In the genomic region with DNA sequence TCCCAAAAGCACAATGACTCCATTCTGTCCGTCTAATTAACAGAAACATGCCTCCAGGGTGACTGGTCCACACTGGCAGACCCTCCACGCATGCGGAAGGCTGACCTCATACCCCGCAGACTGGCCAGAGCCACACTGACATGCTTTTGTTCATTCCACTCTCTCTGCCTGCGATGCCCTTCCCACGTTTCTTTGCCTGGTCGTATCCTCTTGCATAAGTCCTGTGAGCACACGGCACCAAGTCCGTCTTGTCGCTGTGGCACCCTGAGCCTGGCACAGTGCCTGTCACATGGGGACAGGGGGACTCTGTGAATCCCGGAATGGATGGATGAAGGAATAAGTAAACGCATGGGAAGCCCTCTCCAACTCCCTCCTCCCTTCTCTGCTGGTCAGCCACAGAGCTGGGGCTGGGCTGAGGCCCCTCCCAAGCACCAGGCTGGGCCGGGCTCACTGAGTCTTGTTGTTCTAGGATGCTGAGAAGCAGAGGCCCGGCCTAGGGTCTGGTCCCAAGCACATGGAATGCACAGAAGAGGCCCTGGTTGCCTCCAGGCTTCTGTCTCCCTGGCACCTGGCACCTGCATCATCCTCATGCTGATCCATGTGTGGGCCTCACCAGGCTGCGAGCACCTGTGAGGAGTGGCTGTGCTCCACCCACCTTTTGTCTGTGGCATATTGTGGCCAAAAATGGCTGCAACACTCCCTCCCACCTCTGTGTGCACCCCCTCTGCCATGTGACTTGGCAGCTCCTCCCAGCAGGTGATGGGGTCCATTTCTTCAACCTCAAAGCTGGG, we compare ENCODE assay signal across 29 cellular contexts. TPM values are rescaled to one million over a fixed set of nuclear protein-coding genes. Genes with fewer than 3 reads are reported as not detected.
"Had no signal": no experiment of that assay in that cellular context is flagged by ENCODE, and none has a peak within 500 bp of the region (broad histone marks: within the 10 kb centered on the region; RNA-seq: fewer than 3 reads in every experiment).

No MANE protein-coding gene starts in this region.

- H3K4me3 ChIP-seq: heart right ventricle, lung, ovary, psoas muscle, right atrium auricular region, tibial nerve had no signal

- H3K4me1 Mint-ChIP-seq: activated naive CD8-positive, alpha-beta T cell treated with anti-CD3 and anti-CD28 coated beads, Interleukin-2, amount 10 ng/mL, durations not matched to agents 7 days and 5 days had no signal

- H3K36me3 ChIP-seq: neutrophil, ovary, right atrium auricular region, tibial nerve had no signal

- ATAC-seq: activated T-cell treated with anti-CD3 and anti-CD28 coated beads, Interleukin-2, amount 50 U/mL, for 4 hours; esophagus mucosa; heart right ventricle; left lobe of liver; naive thymus-derived CD8-positive, alpha-beta T cell; psoas muscle had no signal

- H3K27ac ChIP-seq: heart right ventricle, neutrophil, ovary, psoas muscle, right atrium auricular region, tibial nerve had no signal

- DNase-seq: activated CD4-positive, alpha-beta T cell treated with anti-CD3 and anti-CD28 coated beads for 4 hours; activated CD4-positive, alpha-beta T cell treated with anti-CD3 and anti-CD28 coated beads, Interleukin-2, amount 50 U/mL, for 48 hours; activated CD4-positive, CD25-positive, alpha-beta regulatory T cell; activated CD8-positive, alpha-beta memory T cell treated with anti-CD3 and anti-CD28 coated beads, Interleukin-2, amount 50 U/mL, for 48 hours; activated naive CD4-positive, alpha-beta T cell; activated naive CD8-positive, alpha-beta T cell treated with anti-CD3 and anti-CD28 coated beads, Interleukin-2, amount 10 ng/mL, durations not matched to agents 7 days and 5 days; activated T-cell treated with anti-CD3 and anti-CD28 coated beads, Interleukin-2, amount 50 U/mL, for 4 hours; amniotic stem cell; effector CD8-positive, alpha-beta T cell; heart right ventricle; kidney; naive thymus-derived CD8-positive, alpha-beta T cell; ovary; psoas muscle; stimulated activated CD4-positive, alpha-beta T cell treated with anti-CD3 and anti-CD28 coated beads, Interleukin-12 subunit alpha, Interleukin-12 subunit beta, amount 100 ng/mL, for 4 hours; stimulated activated CD4-positive, alpha-beta T cell treated with anti-CD3 and anti-CD28 coated beads, Interleukin-4, amount 100 ng/mL, for 4 hours had no signal

- H3K4me1 ChIP-seq: heart right ventricle, psoas muscle, right atrium auricular region, tibial nerve had no signal

- H3K27me3 ChIP-seq: neutrophil, ovary, right atrium auricular region, tibial nerve had no signal

- H3K4me3 Mint-ChIP-seq: activated naive CD8-positive, alpha-beta T cell treated with anti-CD3 and anti-CD28 coated beads, Interleukin-2, amount 10 ng/mL, durations not matched to agents 7 days and 5 days; activated T-cell treated with anti-CD3 and anti-CD28 coated beads, Interleukin-2, amount 50 U/mL, for 4 hours; dendritic cell treated with granulocyte-macrophage colony-stimulating factor and Interleukin-4, amounts not matched to agents 40 ng/mL and 50 ng/mL, for 4 days; naive thymus-derived CD8-positive, alpha-beta T cell; stimulated activated naive CD8-positive, alpha-beta T cell treated with anti-CD3 and anti-CD28 coated beads, Interleukin-15, Interleukin-2, amounts not matched to agents 100 ng/mL and 50 ng/mL, for 24 hours; T-helper 1 cell treated with Interleukin-12 subunit alpha and Interleukin-12 subunit beta and Interleukin-4 antibody, amounts not matched to agents 30 μg/mL and 1 μg/mL, for 36 hours had no signal

- H3K27ac Mint-ChIP-seq: activated naive CD8-positive, alpha-beta T cell treated with anti-CD3 and anti-CD28 coated beads, Interleukin-2, amount 10 ng/mL, durations not matched to agents 7 days and 5 days; activated T-helper 2 cell treated with anti-CD3 and anti-CD28 coated beads, Interferon-gamma antibody, Interleukin-2, Interleukin-4, amounts not matched to agents 10 μg/mL and 5 μg/mL and 100 μg/mL, durations not matched to agents 14 hours and 24 hours and 36 hours; dendritic cell treated with granulocyte-macrophage colony-stimulating factor and Interleukin-4, amounts not matched to agents 40 ng/mL and 50 ng/mL, for 4 days; naive thymus-derived CD8-positive, alpha-beta T cell; stimulated activated naive CD8-positive, alpha-beta T cell treated with anti-CD3 and anti-CD28 coated beads, Interleukin-15, Interleukin-2, amounts not matched to agents 100 ng/mL and 50 ng/mL, for 24 hours; T-helper 1 cell treated with Interleukin-12 subunit alpha and Interleukin-12 subunit beta and Interleukin-4 antibody, amounts not matched to agents 30 μg/mL and 1 μg/mL, for 36 hours had no signal

- H3K27me3 Mint-ChIP-seq: activated naive CD8-positive, alpha-beta T cell treated with anti-CD3 and anti-CD28 coated beads, Interleukin-2, amount 10 ng/mL, durations not matched to agents 7 days and 5 days; dendritic cell treated with granulocyte-macrophage colony-stimulating factor and Interleukin-4, amounts not matched to agents 40 ng/mL and 50 ng/mL, for 4 days; naive thymus-derived CD8-positive, alpha-beta T cell; stimulated activated naive CD8-positive, alpha-beta T cell treated with anti-CD3 and anti-CD28 coated beads, Interleukin-15, Interleukin-2, amounts not matched to agents 100 ng/mL and 50 ng/mL, for 24 hours had no signal

RNA-seq across cellular contexts. Expression of a gene that starts 38.9 kb away (rescaled TPM):
- total RNA-seq: bronchial epithelial cell; chondrocyte; endothelial cell of umbilical vein; left lobe of liver; naive thymus-derived CD8-positive, alpha-beta T cell; psoas muscle; right atrium auricular region had no signal
- polyA plus RNA-seq: endothelial cell of umbilical vein; heart right ventricle; naive thymus-derived CD8-positive, alpha-beta T cell; psoas muscle had no signal
